ENCODE assay signal across 28 cellular contexts in the genomic region with DNA sequence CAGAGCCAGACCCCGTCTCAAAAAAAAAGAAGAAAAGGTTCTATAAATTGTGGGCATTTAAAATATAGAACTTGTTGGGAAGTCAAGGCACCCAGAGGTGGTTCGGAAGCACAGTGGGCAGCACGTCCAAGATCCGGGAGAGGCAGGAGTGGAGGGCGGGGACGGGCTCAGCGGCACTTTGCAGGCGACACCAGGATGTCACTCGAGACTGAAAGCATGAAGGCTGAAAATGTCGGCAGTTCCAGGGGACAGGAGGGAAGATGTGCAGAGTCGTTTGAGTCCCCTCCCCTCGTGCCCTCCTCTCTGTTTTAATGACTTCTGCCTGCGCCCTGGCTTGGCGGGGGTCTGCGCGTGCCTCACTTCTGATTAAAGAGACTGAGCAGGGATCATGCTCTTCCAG.
"Had no signal": no experiment of that assay in that cellular context is flagged by ENCODE, and none has a peak within 500 bp of the region (broad histone marks: within the 10 kb centered on the region; RNA-seq: fewer than 3 reads in every experiment).

No MANE protein-coding gene starts in this region.

- H3K27me3 ChIP-seq: suprapubic skin, testis, thyroid gland, tibial artery, tibial nerve, transverse colon, upper lobe of left lung, upper lobe of right lung, uterus, vagina had no signal

- H3K9me3 Mint-ChIP-seq: stimulated activated effector memory CD8-positive, alpha-beta T cell treated with anti-CD3 and anti-CD28 coated beads, Interleukin-12 subunit alpha, Interleukin-12 subunit beta, amount 100 ng/mL, for 72 hours; stimulated activated memory B cell treated with anti-CD40 and anti-IgM and Interleukin-4, amounts not matched to agents 10 μg/mL and 1 μg/mL and 100 μg/mL, for 72 hours; stimulated activated naive B cell treated with anti-CD40 and anti-IgM and Interleukin-4, amounts not matched to agents 10 μg/mL and 1 μg/mL and 100 μg/mL, for 72 hours; stimulated activated naive CD8-positive, alpha-beta T cell treated with anti-CD3 and anti-CD28 coated beads, Interleukin-15, amount 100 ng/mL, for 72 hours; stimulated activated naive CD8-positive, alpha-beta T cell treated with anti-CD3 and anti-CD28 coated beads, Interleukin-15, Interleukin-2, amounts not matched to agents 100 ng/mL and 50 ng/mL, for 24 hours; type B pancreatic cell had no signal

- H3K36me3 ChIP-seq: uterus had no signal

- H3K27ac Mint-ChIP-seq: stimulated activated effector memory CD8-positive, alpha-beta T cell treated with anti-CD3 and anti-CD28 coated beads, Interleukin-12 subunit alpha, Interleukin-12 subunit beta, amount 100 ng/mL, for 72 hours; stimulated activated memory B cell treated with anti-CD40 and anti-IgM and Interleukin-4, amounts not matched to agents 10 μg/mL and 1 μg/mL and 100 μg/mL, for 72 hours; stimulated activated naive B cell treated with anti-CD40 and anti-IgM and Interleukin-4, amounts not matched to agents 10 μg/mL and 1 μg/mL and 100 μg/mL, for 72 hours; stimulated activated naive CD8-positive, alpha-beta T cell treated with anti-CD3 and anti-CD28 coated beads, Interleukin-15, amount 100 ng/mL, for 72 hours; stimulated activated naive CD8-positive, alpha-beta T cell treated with anti-CD3 and anti-CD28 coated beads, Interleukin-15, Interleukin-2, amounts not matched to agents 100 ng/mL and 50 ng/mL, for 24 hours; type B pancreatic cell had no signal

- H3K4me3 ChIP-seq: suprapubic skin, testis, thoracic aorta, thyroid gland, tibial artery, tibial nerve, transverse colon, upper lobe of left lung, upper lobe of right lung, uterus, vagina had no signal

- ATAC-seq: stimulated activated effector memory CD8-positive, alpha-beta T cell treated with anti-CD3 and anti-CD28 coated beads, Interleukin-12 subunit alpha, Interleukin-12 subunit beta, amount 100 ng/mL, for 72 hours; stimulated activated memory B cell treated with anti-CD40 and anti-IgM and Interleukin-4, amounts not matched to agents 10 μg/mL and 1 μg/mL and 100 μg/mL, for 72 hours; stimulated activated naive B cell treated with anti-CD40 and anti-IgM and Interleukin-4, amounts not matched to agents 10 μg/mL and 1 μg/mL and 100 μg/mL, for 72 hours; stimulated activated naive CD8-positive, alpha-beta T cell treated with anti-CD3 and anti-CD28 coated beads, Interleukin-15, amount 100 ng/mL, for 72 hours; stimulated activated naive CD8-positive, alpha-beta T cell treated with anti-CD3 and anti-CD28 coated beads, Interleukin-15, Interleukin-2, amounts not matched to agents 100 U/mL and 50 U/mL, for 24 hours; upper lobe of right lung had no signal

- DNase-seq: stimulated activated CD4-positive, alpha-beta T cell treated with anti-CD3 and anti-CD28 coated beads, Interleukin-1b, Interleukin-23, amount 100 ng/mL, for 48 hours; stimulated activated CD4-positive, alpha-beta T cell treated with anti-CD3 and anti-CD28 coated beads, Interleukin-2, amount 100 ng/mL, for 48 hours; stimulated activated CD4-positive, alpha-beta T cell treated with anti-CD3 and anti-CD28 coated beads, Interleukin-4, amount 100 ng/mL, for 1 hour; stimulated activated CD4-positive, alpha-beta T cell treated with anti-CD3 and anti-CD28 coated beads, Interleukin-4, amount 100 ng/mL, for 24 hours; stimulated activated CD4-positive, alpha-beta T cell treated with anti-CD3 and anti-CD28 coated beads, Interleukin-4, amount 100 ng/mL, for 4 hours; stimulated activated CD8-positive, alpha-beta memory T cell treated with anti-CD3 and anti-CD28 coated beads, Interleukin-4, amount 100 ng/mL, for 48 hours; stimulated activated naive B cell treated with anti-CD40 and anti-IgM and Interleukin-4, amounts not matched to agents 10 μg/mL and 1 μg/mL and 100 μg/mL, for 72 hours; stimulated activated naive CD4-positive, alpha-beta T cell; stimulated activated naive CD4-positive, alpha-beta T cell treated with Interleukin-2 at 50 U/mL for 16 hours; stimulated activated naive CD8-positive, alpha-beta T cell treated with anti-CD3 and anti-CD28 coated beads, Interleukin-15, amount 100 ng/mL, for 72 hours; stimulated activated naive CD8-positive, alpha-beta T cell treated with anti-CD3 and anti-CD28 coated beads, Interleukin-15, Interleukin-2, amounts not matched to agents 100 U/mL and 50 U/mL, for 24 hours; substantia nigra; testis; thyroid gland; tibial artery; transverse colon; trophoblast cell; upper lobe of right lung; uterus had no signal

- H3K4me3 Mint-ChIP-seq: stimulated activated effector memory CD8-positive, alpha-beta T cell treated with anti-CD3 and anti-CD28 coated beads, Interleukin-12 subunit alpha, Interleukin-12 subunit beta, amount 100 ng/mL, for 72 hours; stimulated activated memory B cell treated with anti-CD40 and anti-IgM and Interleukin-4, amounts not matched to agents 10 μg/mL and 1 μg/mL and 100 μg/mL, for 72 hours; stimulated activated naive B cell treated with anti-CD40 and anti-IgM and Interleukin-4, amounts not matched to agents 10 μg/mL and 1 μg/mL and 100 μg/mL, for 72 hours; stimulated activated naive CD8-positive, alpha-beta T cell treated with anti-CD3 and anti-CD28 coated beads, Interleukin-15, amount 100 ng/mL, for 72 hours; stimulated activated naive CD8-positive, alpha-beta T cell treated with anti-CD3 and anti-CD28 coated beads, Interleukin-15, Interleukin-2, amounts not matched to agents 100 ng/mL and 50 ng/mL, for 24 hours; type B pancreatic cell had no signal

- H3K4me1 Mint-ChIP-seq: stimulated activated effector memory CD8-positive, alpha-beta T cell treated with anti-CD3 and anti-CD28 coated beads, Interleukin-12 subunit alpha, Interleukin-12 subunit beta, amount 100 ng/mL, for 72 hours; stimulated activated memory B cell treated with anti-CD40 and anti-IgM and Interleukin-4, amounts not matched to agents 10 μg/mL and 1 μg/mL and 100 μg/mL, for 72 hours; stimulated activated naive CD8-positive, alpha-beta T cell treated with anti-CD3 and anti-CD28 coated beads, Interleukin-15, amount 100 ng/mL, for 72 hours had no signal

- H3K27me3 Mint-ChIP-seq: stimulated activated memory B cell treated with anti-CD40 and anti-IgM and Interleukin-4, amounts not matched to agents 10 μg/mL and 1 μg/mL and 100 μg/mL, for 72 hours; stimulated activated naive B cell treated with anti-CD40 and anti-IgM and Interleukin-4, amounts not matched to agents 10 μg/mL and 1 μg/mL and 100 μg/mL, for 72 hours; stimulated activated naive CD8-positive, alpha-beta T cell treated with anti-CD3 and anti-CD28 coated beads, Interleukin-15, amount 100 ng/mL, for 72 hours; stimulated activated naive CD8-positive, alpha-beta T cell treated with anti-CD3 and anti-CD28 coated beads, Interleukin-15, Interleukin-2, amounts not matched to agents 100 ng/mL and 50 ng/mL, for 24 hours; type B pancreatic cell had no signal

- H3K9me3 ChIP-seq: suprapubic skin, testis, thoracic aorta, thyroid gland, tibial artery, tibial nerve, transverse colon, upper lobe of left lung, upper lobe of right lung, uterus, vagina had no signal

- H3K4me1 ChIP-seq: suprapubic skin, testis, thyroid gland, tibial artery, tibial nerve, transverse colon, upper lobe of left lung, upper lobe of right lung, uterus, vagina had no signal

- H3K27ac ChIP-seq: suprapubic skin, testis, thoracic aorta, thyroid gland, tibial artery, tibial nerve, transverse colon, upper lobe of left lung, upper lobe of right lung, uterus, vagina had no signal
